In the genomic region with DNA sequence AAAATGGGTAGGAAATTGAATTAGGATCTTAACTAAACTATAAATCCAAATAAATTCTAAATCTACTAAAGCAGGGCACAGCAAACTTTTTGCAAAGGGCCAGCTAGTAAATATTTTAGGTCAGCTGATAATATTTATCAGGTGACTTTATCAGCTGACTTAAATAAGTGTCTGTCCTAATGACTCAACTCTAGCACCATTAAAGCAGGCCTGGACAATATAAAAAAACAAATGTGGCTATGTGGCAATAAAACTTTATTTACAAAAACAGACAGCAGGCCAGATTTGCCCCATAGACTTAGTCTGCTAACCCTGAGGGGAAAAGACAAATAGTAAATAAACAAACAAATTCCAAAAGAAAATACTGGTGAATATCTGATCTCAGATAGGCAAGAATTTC, we compare ENCODE assay signal across 20 cellular contexts. TPM values are rescaled to one million over a fixed set of nuclear protein-coding genes. Genes with fewer than 3 reads are reported as not detected.
A peak's percentile ranks its signal among the peaks of the same experiment; 100 is the strongest.
DNase-seq lines count a peak whose midpoint lies in the region; ATAC-seq, FAIRE-seq and TF ChIP-seq lines count a peak whose summit lies in the region.
"Had no signal": no experiment of that assay in that cellular context is flagged by ENCODE, and none has a peak within 500 bp of the region (broad histone marks: within the 10 kb centered on the region; RNA-seq: fewer than 3 reads in every experiment).

No MANE protein-coding gene starts in this region.

- no peaks in the 10 kb centered on the region for H3K36me3 ChIP-seq in HEK293 (ENCODE audit: control insufficient read depth in 2 of 2, insufficient read depth in 1 of 2, low read length in 2 of 2)
- no peaks in the 10 kb centered on the region for H3K36me3 ChIP-seq in SJCRH30
- H3K36me3 ChIP-seq in tibial nerve, result no peaks in the 10 kb centered on the region
- H3K36me3 ChIP-seq: SJSA1 had no signal

- CTCF ChIA-PET in A549 (lab: Yijun Ruan, JAX), result interaction anchor here (0.6 kb wide), 1 partner anchor 657 kb away, joined by 3 read pairs; no protein-coding TSS in a partner anchor
- CTCF ChIA-PET in HEK293 (lab: Yijun Ruan, JAX), result no interaction called here

- H3K27me3 ChIP-seq in SJCRH30 (no peaks in the 10 kb centered on the region), tibial nerve (no peaks in the 10 kb centered on the region)
- H3K27me3 ChIP-seq: SJSA1 had no signal

- H3K9me3 ChIP-seq in A549 (no peaks in the 10 kb centered on the region), HEK293 (ENCODE audit: control insufficient read depth, insufficient read depth, low read depth, low read length) (no peaks in the 10 kb centered on the region), SJCRH30 (replicated peaks) (no peaks in the 10 kb centered on the region), tibial nerve (no peaks in the 10 kb centered on the region)
- H3K9me3 ChIP-seq: SJSA1 had no signal

- H3K4me2 ChIP-seq in A549, result no peak overlapping the region

- H3K27ac Mint-ChIP-seq in stimulated activated effector memory CD8-positive, alpha-beta T cell treated with anti-CD3 and anti-CD28 coated beads, Interleukin-12 subunit alpha, Interleukin-12 subunit beta, amount 100 ng/mL, for 72 hours, result no peak overlapping the region

- H3K9me3 Mint-ChIP-seq in stimulated activated effector memory CD8-positive, alpha-beta T cell treated with anti-CD3 and anti-CD28 coated beads, Interleukin-12 subunit alpha, Interleukin-12 subunit beta, amount 100 ng/mL, for 72 hours, result no peaks in the 10 kb centered on the region
- H3K9me3 Mint-ChIP-seq: CD4-positive, alpha-beta memory T cell had no signal

- peaks cover 32% of the 10 kb centered on the region for H3K4me1 Mint-ChIP-seq in stimulated activated effector memory CD8-positive, alpha-beta T cell treated with anti-CD3 and anti-CD28 coated beads, Interleukin-12 subunit alpha, Interleukin-12 subunit beta, amount 100 ng/mL, for 72 hours

- TF ChIP-seq POLR2A in A549 (IDR thresholded peaks at IDR 0.05; ENCODE audit: low read length) (no peak), tibial nerve (IDR thresholded peaks at IDR 0.05) (no peak)

- FAIRE-seq in A549 (lab: Jason Lieb, UNC), result no peak
- FAIRE-seq: GM18507, H1, HepG2 had no signal

- DNase-seq in A549 (ENCODE audit: low read depth in 1 of 2, low spot score in 1 of 2) (no peak), SJCRH30 (peak in 1 of 2 experiments; percentile 23), fibroblast of villous mesenchyme (ENCODE audit: low read depth) (peak; percentile 57), tibial nerve (ENCODE audit: low spot score in 2 of 2) (no peak)
- no peak for DNase-seq in stimulated activated effector memory CD8-positive, alpha-beta T cell treated with anti-CD3 and anti-CD28 coated beads, Interleukin-12 subunit alpha, Interleukin-12 subunit beta, amount 100 ng/mL, for 72 hours (ENCODE audit: low spot score in 2 of 2)
- no peak for DNase-seq in stimulated activated CD4-positive, alpha-beta T cell treated with anti-CD3 and anti-CD28 coated beads, Interleukin-15, amount 100 ng/mL, for 24 hours
- DNase-seq: AML-193; CD4-positive, alpha-beta memory T cell; Kasumi-1; NCI-H1105 treated with DMSO at 0.1 percent for 48 hours; NCI-H187; NCI-H446; NCI-H748 treated with DMSO at 0.1 percent for 48 hours; PC-3 had no signal

- no peak overlapping the region for H3K4me3 ChIP-seq in A549
- H3K4me3 ChIP-seq in HEK293 (ENCODE audit: low read depth, low read length), result no peak overlapping the region
- no peak overlapping the region for H3K4me3 ChIP-seq in SJCRH30
- no peak overlapping the region for H3K4me3 ChIP-seq in fibroblast of villous mesenchyme (ENCODE audit: low read depth, low read length)
- H3K4me3 ChIP-seq in tibial nerve, result no peak overlapping the region
- H3K4me3 ChIP-seq: SJSA1 had no signal

- ATAC-seq in A549 (no peak), GM21381 (IDR thresholded peaks at IDR 0.05; ENCODE audit: unreplicated experiment) (no peak)
- no peak for ATAC-seq in stimulated activated effector memory CD8-positive, alpha-beta T cell treated with anti-CD3 and anti-CD28 coated beads, Interleukin-12 subunit alpha, Interleukin-12 subunit beta, amount 100 ng/mL, for 72 hours
- ATAC-seq: HepG2, PC-3 had no signal

- H3K27ac ChIP-seq in A549, result no peak overlapping the region
- no peak overlapping the region for H3K27ac ChIP-seq in HEK293 (ENCODE audit: extremely low read depth, low read depth, low read length)
- H3K27ac ChIP-seq in SJCRH30, result peak overlapping the region; percentile 56
- H3K27ac ChIP-seq in tibial nerve, result no peak overlapping the region
- H3K27ac ChIP-seq: SJSA1 had no signal

- H3K4me3 Mint-ChIP-seq in stimulated activated effector memory CD8-positive, alpha-beta T cell treated with anti-CD3 and anti-CD28 coated beads, Interleukin-12 subunit alpha, Interleukin-12 subunit beta, amount 100 ng/mL, for 72 hours, result no peak overlapping the region
- H3K4me3 Mint-ChIP-seq: CD4-positive, alpha-beta memory T cell had no signal

- TF ChIP-seq CTCF in A549 (IDR thresholded peaks at IDR 0.05), result no peak
- TF ChIP-seq CTCF in HEK293 (tag by site-specific recombination; IDR thresholded peaks at IDR 0.05), result no peak
- TF ChIP-seq CTCF in fibroblast of villous mesenchyme (IDR thresholded peaks at IDR 0.05; ENCODE audit: insufficient read depth, low read depth, low read length), result no peak
- no peak for TF ChIP-seq CTCF in tibial nerve (IDR thresholded peaks at IDR 0.05)

- 0 out of 3 replicates have a peak, but pooled peaks cover 8% of the 10 kb centered on the region for H3K4me1 ChIP-seq in A549
- peaks cover 8% of the 10 kb centered on the region for H3K4me1 ChIP-seq in HEK293 (ENCODE audit: control insufficient read depth, insufficient read depth, low read length)
- peaks cover 42% of the 10 kb centered on the region for H3K4me1 ChIP-seq in SJCRH30
- H3K4me1 ChIP-seq in tibial nerve, result peaks cover 0 to 57% (median 4%) of the 10 kb centered on the region in 4 donors
- H3K4me1 ChIP-seq: SJSA1 had no signal

- POLR2A ChIA-PET in A549 (lab: Yijun Ruan, JAX), result no interaction called here
- POLR2A ChIA-PET in HEK293 (lab: Yijun Ruan, JAX), result no interaction called here

- H3K36me3 Mint-ChIP-seq in stimulated activated effector memory CD8-positive, alpha-beta T cell treated with anti-CD3 and anti-CD28 coated beads, Interleukin-12 subunit alpha, Interleukin-12 subunit beta, amount 100 ng/mL, for 72 hours, result no peaks in the 10 kb centered on the region

- no peak for TF ChIP-seq EP300 in A549 (IDR thresholded peaks at IDR 0.05)
- TF ChIP-seq EP300 in tibial nerve (IDR thresholded peaks at IDR 0.05), result no peak

- no peak for TF ChIP-seq RAD21 in A549 (conservative IDR thresholded peaks at IDR 0.05 in 1 of 2, IDR thresholded peaks at IDR 0.05 in 1 of 2)

TF ChIP-seq in A549, 52 proteins besides CTCF, POLR2A, EP300 and RAD21:
- TF ChIP-seq RCOR1 (IDR thresholded peaks at IDR 0.05; ENCODE audit: low read depth, low read length), result no peak
- TF ChIP-seq, protein P1, sequence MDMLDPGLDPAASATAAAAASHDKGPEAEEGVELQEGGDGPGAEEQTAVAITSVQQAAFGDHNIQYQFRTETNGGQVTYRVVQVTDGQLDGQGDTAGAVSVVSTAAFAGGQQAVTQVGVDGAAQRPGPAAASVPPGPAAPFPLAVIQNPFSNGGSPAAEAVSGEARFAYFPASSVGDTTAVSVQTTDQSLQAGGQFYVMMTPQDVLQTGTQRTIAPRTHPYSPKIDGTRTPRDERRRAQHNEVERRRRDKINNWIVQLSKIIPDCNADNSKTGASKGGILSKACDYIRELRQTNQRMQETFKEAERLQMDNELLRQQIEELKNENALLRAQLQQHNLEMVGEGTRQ (IDR thresholded peaks at IDR 0.05), result 0 out of 2 replicates have a peak, but pooled peaks have one; percentile 35

TF ChIP-seq in HEK293, 187 proteins besides CTCF, POLR2A, EP300 and RAD21 (continues in another document):
- TF ChIP-seq KLF10 (tag by site-specific recombination; IDR thresholded peaks at IDR 0.05) (0 out of 2 replicates have a peak, but pooled peaks have one; percentile 18), ZNF416 (tag by site-specific recombination; IDR thresholded peaks at IDR 0.05) (no peak)
- TF ChIP-seq, protein P2, sequence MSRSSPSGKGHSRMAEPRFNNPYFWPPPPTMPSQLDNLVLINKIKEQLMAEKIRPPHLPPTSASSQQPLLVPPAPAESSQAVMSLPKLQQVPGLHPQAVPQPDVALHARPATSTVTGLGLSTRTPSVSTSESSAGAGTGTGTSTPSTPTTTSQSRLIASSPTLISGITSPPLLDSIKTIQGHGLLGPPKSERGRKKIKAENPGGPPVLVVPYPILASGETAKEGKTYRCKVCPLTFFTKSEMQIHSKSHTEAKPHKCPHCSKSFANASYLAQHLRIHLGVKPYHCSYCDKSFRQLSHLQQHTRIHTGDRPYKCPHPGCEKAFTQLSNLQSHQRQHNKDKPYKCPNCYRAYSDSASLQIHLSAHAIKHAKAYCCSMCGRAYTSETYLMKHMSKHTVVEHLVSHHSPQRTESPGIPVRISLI (tag by site-specific recombination; IDR thresholded peaks at IDR 0.05), result peak; percentile 79; the same call in 1 of the 2 replicates

RNA-seq across cellular contexts. Expression of gene DOCK9, which starts 27.7 kb away (rescaled TPM):
- polyA plus RNA-seq in A549 (2011; rRNA removed), result 43.9 and 54.8 TPM in 2 replicates
- 24.0 and 29.5 TPM in 2 replicates for polyA plus RNA-seq in A549 (2012; cell fraction: cytosol; rRNA removed)
- polyA plus RNA-seq in A549 (2012; cell fraction: nucleus; rRNA removed), result 21.8 and 22.7 TPM in 2 replicates
- polyA plus RNA-seq in A549 (2017; fragmentation: RNase III; extraction: RNeasy Plus Mini Kit Qiagen cat#74134 plus additional on column Dnase treatment), result 34.0 to 36.2 TPM (median 34.7 TPM) in 3 replicates
- polyA minus RNA-seq in A549 (2011; rRNA and poly(A)+ RNA removed), result 61.2 and 75.1 TPM in 2 replicates
- total RNA-seq in SJCRH30 (2014; rRNA removed; shearing (Covaris generic)), result 53.7 and 60.5 TPM in 2 replicates
- total RNA-seq in fibroblast of villous mesenchyme, result 14.7 and 22.2 TPM in 2 replicates
- 100 to 1,000 TPM; 147 to 258 (median 243) TPM for total RNA-seq in tibial nerve
